ENCODE assay signal across 8 cellular contexts in genomic region chr2:162317910-162318279, GRCh38. TPM values are rescaled to one million over a fixed set of nuclear protein-coding genes. Genes with fewer than 3 reads are reported as not detected.
DNase-seq lines count a peak whose midpoint lies in the region; ATAC-seq and TF ChIP-seq lines count a peak whose summit lies in the region.

No MANE protein-coding gene starts in this region.

- CTCF ChIA-PET in Panc1 (lab: Charles Lee): interaction anchor here (0.6 to 0.9 kb wide), 3 partner anchors 16 to 1100 kb away, joined by 3 read pairs; no protein-coding TSS in a partner anchor

- ATAC-seq in HG02885 (IDR thresholded peaks at IDR 0.05; ENCODE audit: poor library complexity, unreplicated experiment) (peak; percentile 21), Panc1 (peak; percentile 65)

- in situ Hi-C loops in Panc1 (cut with HindIII; ENCODE audit: low pct_unique_long_range_greater_than_20kb, low sequenced_read_pairs): no loop called here

- intact Hi-C loops in Panc1 (cut with micrococcal nuclease; ENCODE audit: unreplicated experiment): no loop called here
- intact Hi-C loops in ascending aorta (cut with DNase I): loop anchor here (2.0 kb wide), 1 partner anchor 25 kb away; no protein-coding TSS in a partner anchor

- no TSS peak for BruUV-seq in Panc1 (replicated peaks; lab: Mats Ljungman, UMichigan)

- DNase-seq in NCI-H2107 (lab: John Stamatoyannopoulos, UW) (peak; percentile 39), NCI-H2107 treated with DMSO at 0.1 percent for 48 hours (lab: John Stamatoyannopoulos, UW; ENCODE audit: unreplicated experiment) (no peak), Panc1 (ENCODE audit: low read depth, low spot score) (no peak), ascending aorta (ENCODE audit: low spot score in 2 of 2) (peak in 1 of 2 donors; percentile 67), NCI-H128 (lab: John Stamatoyannopoulos, UW; ENCODE audit: unreplicated experiment) (no peak)
- peak; percentile 10 for DNase-seq in stimulated activated CD4-positive, alpha-beta T cell treated with anti-CD3 and anti-CD28 coated beads, Interleukin-12 subunit alpha, Interleukin-12 subunit beta, amount 100 ng/mL, for 4 hours

- TF ChIP-seq CTCF in Panc1 (IDR thresholded peaks at IDR 0.05): no peak
- TF ChIP-seq CTCF in ascending aorta (IDR thresholded peaks at IDR 0.05): no peak

- POLR2A ChIA-PET in Panc1 (lab: Charles Lee): no interaction called here

- H3K27me3 ChIP-seq in Panc1 (ENCODE audit: control insufficient read depth, insufficient read depth, low read length): no peaks in the 10 kb centered on the region
- no peaks in the 10 kb centered on the region for H3K27me3 ChIP-seq in ascending aorta
- H3K27me3 ChIP-seq in iPS-18a (ENCODE audit: control insufficient read depth, insufficient read depth, low read length): peaks cover 26% of the 10 kb centered on the region

- no peaks in the 10 kb centered on the region for H3K36me3 ChIP-seq in Panc1 (ENCODE audit: control insufficient read depth, insufficient read depth, low read length)
- no peaks in the 10 kb centered on the region for H3K36me3 ChIP-seq in ascending aorta
- H3K36me3 ChIP-seq in iPS-18a (ENCODE audit: control insufficient read depth, low read depth, low read length): no peaks in the 10 kb centered on the region

- peaks cover 6% of the 10 kb centered on the region for H3K4me1 ChIP-seq in Panc1 (ENCODE audit: control insufficient read depth, insufficient read depth, low read length)
- peaks cover 5 to 25% of the 10 kb centered on the region in 2 donors for H3K4me1 ChIP-seq in ascending aorta
- H3K4me1 ChIP-seq in iPS-18a (ENCODE audit: control insufficient read depth, low read depth, low read length): peaks cover 15% of the 10 kb centered on the region

- H3K27ac ChIP-seq in Panc1 (ENCODE audit: low read length) (peak overlapping the region; percentile 78), ascending aorta (peak overlapping the region; percentile 80 to 83), iPS-18a (ENCODE audit: low read length) (no peak overlapping the region)

- H3K4me3 ChIP-seq in Panc1 (ENCODE audit: low read depth in 2 of 2, low read length in 2 of 2) (peak overlapping the region; percentile 84 to 95), ascending aorta (peak overlapping the region; percentile 97 to 98), iPS-18a (ENCODE audit: low read length) (peak overlapping the region; percentile 72)

- H3K9ac ChIP-seq in iPS-18a (ENCODE audit: low read length): no peak overlapping the region

- H3K9me3 ChIP-seq in Panc1 (ENCODE audit: control insufficient read depth, insufficient read depth, low read depth, low read length) (no peaks in the 10 kb centered on the region), ascending aorta (no peaks in the 10 kb centered on the region), iPS-18a (ENCODE audit: control insufficient read depth, low read depth, low read length) (no peaks in the 10 kb centered on the region)

RNA-seq across cellular contexts. Expression of gene IFIH1, which starts 0.6 kb away (rescaled TPM):
- total RNA-seq in Panc1 (2021; ENCODE audit: unreplicated experiment) (15.4 TPM), ascending aorta (11.8 TPM)
- polyA plus RNA-seq in Panc1 (2012; ENCODE audit: insufficient read length): 5.7 TPM

RNA-seq across cellular contexts. Expression of gene GCA, which starts 26.0 kb away (rescaled TPM):
- total RNA-seq in Panc1 (2021; ENCODE audit: unreplicated experiment) (21.3 TPM), ascending aorta (45.1 TPM)
- 21.4 TPM for polyA plus RNA-seq in Panc1 (2012; ENCODE audit: insufficient read length)

Comparison
In these comparisons a context has a peak if more than half of its experiments do, and no peak if none do; other contexts are left out.
1. DNase-seq: peak in NCI-H2107 (single experiment) and stimulated activated CD4-positive, alpha-beta T cell treated with anti-CD3 and anti-CD28 coated beads, Interleukin-12 subunit alpha, Interleukin-12 subunit beta, amount 100 ng/mL, for 4 hours (single experiment); none in NCI-H2107 treated with DMSO at 0.1 percent for 48 hours (single experiment), Panc1 (single experiment) and NCI-H128 (single experiment).
2. Peak in every context shown above with its lines, with median percentiles within 50 percentile points of each other: H3K4me3 ChIP-seq.